In genomic region chr1:168217664-168218063, GRCh38 we compare ENCODE assay signal across 6 cellular contexts.
"Had no signal": no experiment of that assay in that cellular context is flagged by ENCODE, and none has a peak within 500 bp of the region (broad histone marks: within the 10 kb centered on the region; RNA-seq: fewer than 3 reads in every experiment).

No MANE protein-coding gene starts in this region.

- DNase-seq: GOT3, H7 had no signal

- H3K4me3 ChIP-seq: HAP-1 had no signal

- H3K36me3 ChIP-seq: HAP-1 had no signal

- ATAC-seq: HCT116, HepG2 had no signal

- H3K27ac Mint-ChIP-seq: IgD-negative memory B cell had no signal

- H3K4me1 ChIP-seq: HAP-1 had no signal

- H3K4me3 Mint-ChIP-seq: IgD-negative memory B cell had no signal
